Comparison of ENCODE assay signal across 8 cellular contexts in genomic region chr21:44873356-44874239, GRCh38. TPM values are rescaled to one million over a fixed set of nuclear protein-coding genes. Genes with fewer than 3 reads are reported as not detected.
DNase-seq lines count a peak whose midpoint lies in the region; ATAC-seq and TF ChIP-seq lines count a peak whose summit lies in the region.

TSS of gene PTTG1IP (minus strand) at chr21:44873690. CDS start at chr21:44873616, 74 bp downstream.

- H3K9me3 Mint-ChIP-seq in T-cell = no peaks in the 10 kb centered on the region

- H3K9me3 ChIP-seq in trophoblast cell (ENCODE audit: insufficient read depth, low read depth, low read length) (no peaks in the 10 kb centered on the region), tibial nerve (no peaks in the 10 kb centered on the region)

- no peaks in the 10 kb centered on the region for H3K27me3 Mint-ChIP-seq in T-cell

- H3K4me1 Mint-ChIP-seq in T-cell = peaks cover 50 to 55% (median 54%) of the 10 kb centered on the region in 3 donors

- H2BK5ac ChIP-seq in trophoblast cell (ENCODE audit: low read depth, low read length, poor library complexity) = peak within 1 kb of the TSS; percentile 88

- WGBS in adipose tissue, 3 donors = 0% methylated on average over 119 to 123 of the region's 123 CpGs
- WGBS in trophoblast cell (ENCODE audit: extremely low coverage, insufficient coverage, insufficient read length) = no CpG with 5 or more reads among the region's 123 CpGs
- 1% methylated on average over 29 to 36 of the region's 123 CpGs for WGBS in tibial nerve, 2 donors

- H3K27ac Mint-ChIP-seq in T-cell = peak within 1 kb of the TSS; percentile 93 to 94

- peak; percentile 56 to 94 for TF ChIP-seq EP300 in tibial nerve (IDR thresholded peaks at IDR 0.05)

- H4K91ac ChIP-seq in trophoblast cell (ENCODE audit: low read depth, low read length) = peak within 1 kb of the TSS; percentile 90

- peaks cover 27% of the 10 kb centered on the region for H3K79me2 ChIP-seq in trophoblast cell (ENCODE audit: control insufficient read depth, insufficient read depth, low read length, poor library complexity)

- H3K14ac ChIP-seq in trophoblast cell (ENCODE audit: low read length) = peak within 1 kb of the TSS; percentile 99

- peak within 1 kb of the TSS; percentile 88 for H3K18ac ChIP-seq in trophoblast cell (ENCODE audit: low read length)

- H3K27me3 ChIP-seq in trophoblast cell (ENCODE audit: insufficient read depth, low read length) = no peaks in the 10 kb centered on the region
- H3K27me3 ChIP-seq in tibial nerve = no peaks in the 10 kb centered on the region

- CTCF ChIA-PET in T-cell (lab: Charles Lee) = interaction anchor here (0.6 to 1.4 kb wide), 4 partner anchors 21 to 73 kb away, joined by 4 to 8 read pairs (median 4); no protein-coding TSS in a partner anchor

- intact Hi-C loops in cardiac septum (cut with DNase I) = no loop called here

- H3K4me3 ChIP-seq in trophoblast cell (ENCODE audit: low read depth, low read length) = peak within 1 kb of the TSS; percentile 95
- peak within 1 kb of the TSS; percentile 76 to 99 (median 94) for H3K4me3 ChIP-seq in tibial nerve

- H2BK12ac ChIP-seq in trophoblast cell (ENCODE audit: low read length) = peak within 1 kb of the TSS; percentile 32

- H3K4me1 ChIP-seq in trophoblast cell (ENCODE audit: control insufficient read depth in 1 of 2, insufficient read depth in 2 of 2, low read length in 2 of 2) (peaks cover 24 to 31% of the 10 kb centered on the region in 2 experiments), tibial nerve (peaks cover 0 to 64% (median 37%) of the 10 kb centered on the region in 4 donors)

- ATAC-seq in HG02852 (IDR thresholded peaks at IDR 0.05; ENCODE audit: unreplicated experiment) (peak; percentile 60), T-cell (replicated peaks in 1 of 4) (peak; percentile 78 to 82 (median 80))

- TF ChIP-seq CTCF in GM13976 (IDR thresholded peaks at IDR 0.05; ENCODE audit: borderline replicate concordance, control extremely low read depth, extremely low read depth, insufficient read depth, missing control alignments) = no peak
- TF ChIP-seq CTCF in tibial nerve (IDR thresholded peaks at IDR 0.05) = peak in 1 of 5 experiments; percentile 20

- H3K36me3 Mint-ChIP-seq in T-cell = peaks cover 2% of the 10 kb centered on the region

- H3K4me3 Mint-ChIP-seq in T-cell = peak within 1 kb of the TSS; percentile 87 to 95 (median 94)

- H2AFZ ChIP-seq in trophoblast cell (ENCODE audit: insufficient read depth, low read length, poor library complexity) = peak within 1 kb of the TSS; percentile 76

- H3K4ac ChIP-seq in trophoblast cell (ENCODE audit: low read depth, low read length) = peak within 1 kb of the TSS; percentile 100

- DNase-seq in GM13976 (ENCODE audit: low spot score) (peak; percentile 100), NCI-H146 (lab: John Stamatoyannopoulos, UW) (peak; percentile 95), T-cell (peak; percentile 96 to 100 (median 98)), cardiac septum (ENCODE audit: low spot score) (peak; percentile 100), trophoblast cell (peak; percentile 98 to 100), tibial nerve (ENCODE audit: low spot score in 2 of 2) (peak; percentile 96 to 98)

- H4K12ac ChIP-seq in trophoblast cell (ENCODE audit: low read depth, low read length) = peak within 1 kb of the TSS; percentile 97

- POLR2A ChIA-PET in T-cell (lab: Charles Lee) = interaction anchor here in 1 of 2 donors (0.5 to 0.6 kb wide), 2 partner anchors 19 to 535 kb away, joined by 3 read pairs; no protein-coding TSS in a partner anchor

- peak within 1 kb of the TSS; percentile 91 for H2BK120ac ChIP-seq in trophoblast cell (ENCODE audit: insufficient read depth, low read length, poor library complexity)

- peaks cover 36% of the 10 kb centered on the region for H3K79me1 ChIP-seq in trophoblast cell (ENCODE audit: low read length)

- H3K27ac ChIP-seq in adipose tissue (ENCODE audit: low read depth, low read length) (peak within 1 kb of the TSS; percentile 99), trophoblast cell (ENCODE audit: low read depth, low read length) (peak within 1 kb of the TSS; percentile 78), tibial nerve (peak within 1 kb of the TSS; percentile 81 to 95 (median 90))

- in situ Hi-C loops in GM13976 (cut with MboI; ENCODE audit: low sequenced_read_pairs, unreplicated experiment) = no loop called here

- H4K8ac ChIP-seq in trophoblast cell (ENCODE audit: low read depth, low read length) = peak within 1 kb of the TSS; percentile 89

- no peak within 1 kb of the TSS for H3K23ac ChIP-seq in trophoblast cell (ENCODE audit: low read length)

- peak; percentile 53 to 77 for TF ChIP-seq POLR2A in tibial nerve (IDR thresholded peaks at IDR 0.05)

- H3K36me3 ChIP-seq in trophoblast cell (ENCODE audit: control insufficient read depth in 1 of 2, insufficient read depth in 2 of 2, low read length in 2 of 2) (peaks cover 2 to 3% of the 10 kb centered on the region in 2 experiments), tibial nerve (no peaks in the 10 kb centered on the region)

- H3K9ac ChIP-seq in trophoblast cell (ENCODE audit: low read length) = peak within 1 kb of the TSS; percentile 94

- H2AK5ac ChIP-seq in trophoblast cell (ENCODE audit: low read length) = peak within 1 kb of the TSS; percentile 99

- peak within 1 kb of the TSS; percentile 92 for H3K4me2 ChIP-seq in trophoblast cell (ENCODE audit: low read length)

RNA-seq across cellular contexts. Expression of gene PTTG1IP, which starts in this region (rescaled TPM):
- 10 to 100 TPM; 73.4 to 91.1 (median 90.2) TPM for total RNA-seq in T-cell
- 100 to 1,000 TPM in 1 of 3 donors, 10 to 100 TPM in 2; 61.3 to 111 (median 69.3) TPM for polyA plus RNA-seq in adipose tissue
- 194 TPM for total RNA-seq in cardiac septum
- polyA plus RNA-seq in trophoblast cell (2013) = 258 and 262 TPM in 2 replicates
- total RNA-seq in tibial nerve = 100 to 1,000 TPM; 175 to 328 (median 234) TPM

Comparison
In these comparisons a context has a peak if more than half of its experiments do, and no peak if none do; other contexts are left out.
1. Peak in every context shown above with its lines: DNase-seq, ATAC-seq, H3K4me3 ChIP-seq and H3K27ac ChIP-seq.